8 cellular contexts compared by ENCODE assay signal in the genomic region with DNA sequence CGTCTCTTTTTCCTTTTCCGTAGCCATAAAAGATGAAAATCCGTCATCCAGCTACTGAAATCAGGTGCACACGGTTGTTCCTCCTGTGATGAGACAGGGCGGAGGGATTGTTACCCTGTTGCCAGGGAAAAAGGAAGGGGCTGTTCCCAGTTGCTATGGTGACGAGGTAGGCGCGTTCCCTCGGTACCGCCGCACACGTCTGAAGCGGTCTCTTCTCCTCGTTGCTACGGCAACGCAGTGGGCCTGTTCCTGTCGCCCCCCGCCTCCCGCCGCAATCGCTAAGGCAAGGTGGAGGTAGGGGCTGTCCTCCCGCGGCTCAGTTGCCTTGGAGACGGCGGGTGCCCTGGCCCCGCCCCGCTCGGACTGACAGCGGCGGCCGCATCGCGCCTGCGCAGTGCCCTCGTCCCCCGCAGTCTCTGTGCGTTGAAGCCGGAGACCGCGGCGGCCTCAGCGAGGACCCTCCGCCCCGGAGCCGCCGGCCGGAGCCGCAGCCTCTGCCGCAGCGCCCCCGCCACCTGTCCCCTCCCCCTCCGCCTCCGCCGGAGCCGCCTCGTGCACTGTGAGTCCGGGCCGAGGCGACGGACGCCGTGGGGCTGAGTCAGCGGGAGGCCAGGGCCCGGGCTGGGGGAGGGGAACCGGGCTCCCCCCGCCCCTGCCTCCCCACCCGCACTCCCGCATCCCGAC. TPM values are rescaled to one million over a fixed set of nuclear protein-coding genes. Genes with fewer than 3 reads are reported as not detected.
A peak's percentile ranks its signal among the peaks of the same experiment; 100 is the strongest.
DNase-seq lines count a peak whose midpoint lies in the region; ATAC-seq and TF ChIP-seq lines count a peak whose summit lies in the region.

TSS of gene MAPRE3 (plus strand) at position 394 of the 684 bp plus-strand sequence. CDS start 51,582 bp downstream, outside the sequence.

- H3K4ac ChIP-seq in mesenchymal stem cell (ENCODE audit: low read depth in 1 of 2, low read length in 2 of 2): no peak within 1 kb of the TSS

- WGBS in endodermal cell (ENCODE audit: insufficient coverage in 1 of 2, insufficient read length in 1 of 2), 2 experiments: 0% methylated on average over 7 to 69 of the region's 69 CpGs
- WGBS in mesenchymal stem cell: 0% methylated on average over 27 of the region's 69 CpGs

- H3K18ac ChIP-seq in mesenchymal stem cell (ENCODE audit: low read depth in 1 of 2, low read length in 2 of 2): peak within 1 kb of the TSS; percentile 69 to 77

- H3K14ac ChIP-seq in mesenchymal stem cell (ENCODE audit: low read length in 2 of 2): no peak within 1 kb of the TSS

- peak within 1 kb of the TSS; percentile 50 for H4K8ac ChIP-seq in mesenchymal stem cell (ENCODE audit: low read length)

- peak within 1 kb of the TSS; percentile 32 for H3K9ac ChIP-seq in endodermal cell (ENCODE audit: extremely low read depth, low read length, poor library complexity, severe bottlenecking)
- H3K9ac ChIP-seq in mesenchymal stem cell (ENCODE audit: low read length): peak within 1 kb of the TSS; percentile 86

- DNase-seq in AML-193 (lab: John Stamatoyannopoulos, UW) (peak; percentile 36 to 48), HT1080 (ENCODE audit: low read depth) (peak; percentile 74), NOMO-1 treated with dmso at 0.1 percent for 144 hours (lab: John Stamatoyannopoulos, UW; ENCODE audit: unreplicated experiment) (peak; percentile 54), endodermal cell (peak; percentile 97), mesenchymal stem cell (peak; percentile 79)
- peak; percentile 74 for DNase-seq in activated CD8-positive, alpha-beta memory T cell treated with anti-CD3 and anti-CD28 coated beads, Interleukin-2, amount 50 U/mL, for 4 hours
- peak; percentile 44 for DNase-seq in stimulated activated CD8-positive, alpha-beta memory T cell treated with anti-CD3 and anti-CD28 coated beads, Interleukin-12 subunit alpha, Interleukin-12 subunit beta, amount 100 ng/mL, for 24 hours (ENCODE audit: extremely low read depth)

- no peaks in the 10 kb centered on the region for H3K9me3 Mint-ChIP-seq in endodermal cell

- TF ChIP-seq CTCF in endodermal cell (conservative IDR thresholded peaks at IDR 0.05): no peak

- H3K4me2 ChIP-seq in mesenchymal stem cell (ENCODE audit: low read length, poor library complexity, severe bottlenecking): peak within 1 kb of the TSS; percentile 98

- peak within 1 kb of the TSS; percentile 29 for H3K27ac Mint-ChIP-seq in endodermal cell

- peak within 1 kb of the TSS; percentile 81 for H3K4me3 ChIP-seq in endodermal cell (ENCODE audit: low read length)
- peak within 1 kb of the TSS; percentile 86 to 92 for H3K4me3 ChIP-seq in mesenchymal stem cell (ENCODE audit: insufficient read depth in 1 of 2, low read depth in 1 of 2, low read length in 2 of 2)

- peaks cover 2% of the 10 kb centered on the region for H3K79me1 ChIP-seq in mesenchymal stem cell (replicated peaks; ENCODE audit: low read length, poor library complexity, severe bottlenecking)

- H3K4me1 ChIP-seq in endodermal cell (ENCODE audit: control insufficient read depth, insufficient read depth, low read length) (peaks cover 5% of the 10 kb centered on the region), mesenchymal stem cell (ENCODE audit: control insufficient read depth, insufficient read depth, low read depth, low read length) (peaks cover 12% of the 10 kb centered on the region)

- no peak within 1 kb of the TSS for H2BK15ac ChIP-seq in mesenchymal stem cell (ENCODE audit: low read depth, poor library complexity, severe bottlenecking)

- H2BK12ac ChIP-seq in mesenchymal stem cell (ENCODE audit: low read length in 2 of 2): peak within 1 kb of the TSS in 1 of 2 experiments; percentile 23

- peaks cover 80% of the 10 kb centered on the region for H3K27me3 Mint-ChIP-seq in endodermal cell (ENCODE audit: insufficient read depth)

- H3K36me3 Mint-ChIP-seq in endodermal cell (ENCODE audit: low read depth): no peaks in the 10 kb centered on the region

- no peak within 1 kb of the TSS for H3K23ac ChIP-seq in mesenchymal stem cell (ENCODE audit: low read length in 2 of 2)

- ATAC-seq in GM19438 (IDR thresholded peaks at IDR 0.05; ENCODE audit: low read depth, unreplicated experiment): peak; percentile 74

- H3K4me3 Mint-ChIP-seq in endodermal cell: peak within 1 kb of the TSS; percentile 67

- no peaks in the 10 kb centered on the region for H3K9me3 ChIP-seq in endodermal cell (ENCODE audit: control insufficient read depth, low read length)
- H3K9me3 ChIP-seq in mesenchymal stem cell (ENCODE audit: control insufficient read depth, low read length): no peaks in the 10 kb centered on the region

- H3K36me3 ChIP-seq in endodermal cell (ENCODE audit: control insufficient read depth, insufficient read depth, low read length) (no peaks in the 10 kb centered on the region), mesenchymal stem cell (ENCODE audit: control insufficient read depth in 1 of 2, insufficient read depth in 2 of 2, low read depth in 1 of 2, low read length in 2 of 2) (no peaks in the 10 kb centered on the region)

- no peak within 1 kb of the TSS for H2AK5ac ChIP-seq in mesenchymal stem cell (ENCODE audit: low read length, severe bottlenecking)

- no peak within 1 kb of the TSS for H3K27ac ChIP-seq in endodermal cell (ENCODE audit: low read depth, low read length)
- no peak within 1 kb of the TSS for H3K27ac ChIP-seq in mesenchymal stem cell (ENCODE audit: low read length, poor library complexity, severe bottlenecking)

- H3K27me3 ChIP-seq in endodermal cell (ENCODE audit: control insufficient read depth, insufficient read depth, low read length, poor library complexity, severe bottlenecking) (peaks cover 56% of the 10 kb centered on the region), mesenchymal stem cell (ENCODE audit: control insufficient read depth in 1 of 2, insufficient read depth in 1 of 2, low read length in 2 of 2) (peaks cover 28 to 56% of the 10 kb centered on the region in 2 experiments)

- peak within 1 kb of the TSS; percentile 11 for H4K91ac ChIP-seq in mesenchymal stem cell (ENCODE audit: low read length)

- no peak within 1 kb of the TSS for H2BK5ac ChIP-seq in mesenchymal stem cell (ENCODE audit: low read depth, low read length, poor library complexity, severe bottlenecking)

- H3K4me1 Mint-ChIP-seq in endodermal cell: peaks cover 7% of the 10 kb centered on the region

- peak within 1 kb of the TSS; percentile 81 for H2AFZ ChIP-seq in mesenchymal stem cell (ENCODE audit: low read depth, low read length)

- H2BK120ac ChIP-seq in mesenchymal stem cell (ENCODE audit: low read depth, low read length): peak within 1 kb of the TSS; percentile 54

RNA-seq across cellular contexts. Expression of gene MAPRE3, which starts in this region (rescaled TPM):
- 2.8 and 5.4 TPM in 2 replicates for total RNA-seq in HT1080 (2014; rRNA removed; shearing (Covaris generic))
- polyA plus RNA-seq in HT1080 (2015; cell fraction: cytosol; rRNA removed): 22.8 and 25.8 TPM in 2 replicates
- polyA plus RNA-seq in HT1080 (2015; cell fraction: nucleus; rRNA removed): 37.8 and 47.0 TPM in 2 replicates
- total RNA-seq in endodermal cell: 1 to 10 TPM; 3.2 to 4.4 TPM
- polyA plus RNA-seq in endodermal cell (2013, experiment 1 of 2): 26.1 TPM
- polyA plus RNA-seq in endodermal cell (2013, experiment 2 of 2): 23.8 TPM
- polyA plus RNA-seq in mesenchymal stem cell (2013, experiment 1 of 2): 22.8 TPM
- 23.1 TPM for polyA plus RNA-seq in mesenchymal stem cell (2013, experiment 2 of 2)

Comparison
In these comparisons a context has a peak if more than half of its experiments do, and no peak if none do; other contexts are left out.
1. DNase-seq: peak in every context shown above with its lines; median percentile 97 in endodermal cell; 79 in mesenchymal stem cell; 74 in HT1080; 74 in activated CD8-positive, alpha-beta memory T cell treated with anti-CD3 and anti-CD28 coated beads, Interleukin-2, amount 50 U/mL, for 4 hours; 54 in NOMO-1 treated with dmso at 0.1 percent for 144 hours; 44 in stimulated activated CD8-positive, alpha-beta memory T cell treated with anti-CD3 and anti-CD28 coated beads, Interleukin-12 subunit alpha, Interleukin-12 subunit beta, amount 100 ng/mL, for 24 hours; 42 in AML-193.